ENCODE assay signal across 22 cellular contexts in the genomic region with DNA sequence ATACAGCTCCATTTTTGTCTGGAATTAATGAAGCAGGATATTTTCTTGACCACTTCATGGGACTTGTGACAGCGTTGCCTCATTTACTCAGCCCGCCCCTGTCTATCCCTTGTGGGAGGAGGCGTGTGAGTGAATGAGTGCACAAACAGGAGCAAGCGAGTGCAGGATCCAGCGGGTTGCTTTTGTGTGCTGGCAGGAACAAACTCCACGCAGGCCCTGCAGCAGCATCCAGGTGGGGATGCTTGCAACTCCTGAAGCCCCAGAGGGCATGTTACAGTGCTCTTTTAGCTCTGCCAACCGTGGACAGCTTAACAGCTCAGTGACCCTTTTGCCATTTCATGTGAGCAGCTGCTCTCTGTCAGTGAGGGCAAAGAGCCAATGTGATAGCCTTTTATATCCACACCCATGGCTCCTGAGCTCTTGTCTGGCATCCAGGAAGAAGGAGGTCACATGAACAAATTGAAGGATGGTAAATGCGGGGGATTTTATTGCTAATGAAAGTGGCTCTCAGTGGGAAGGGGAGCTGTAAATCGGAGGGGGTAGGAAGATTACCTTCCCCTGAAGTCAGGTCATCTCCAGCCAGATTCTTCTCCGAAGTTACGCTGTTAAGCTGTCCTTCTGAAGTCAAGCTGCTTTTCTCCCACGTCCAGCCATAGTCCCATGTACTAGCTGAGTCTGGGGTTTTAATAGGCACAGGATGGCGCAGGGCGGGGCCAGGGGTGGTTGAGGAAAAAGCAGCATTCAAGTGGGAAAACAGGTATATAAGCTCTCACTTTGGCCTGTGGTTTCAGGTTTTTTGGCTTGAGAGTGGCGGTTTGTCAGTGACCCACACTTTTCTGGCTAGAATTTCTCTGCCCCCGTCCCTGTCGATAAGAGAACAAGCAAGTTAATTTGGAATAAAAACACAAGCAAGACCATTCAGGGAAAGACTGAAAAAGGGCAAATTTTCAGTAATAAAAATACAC.
"Had no signal": no experiment of that assay in that cellular context is flagged by ENCODE, and none has a peak within 500 bp of the region (broad histone marks: within the 10 kb centered on the region; RNA-seq: fewer than 3 reads in every experiment).

No MANE protein-coding gene starts in this region.

- H3K27ac ChIP-seq: coronary artery, esophagus squamous epithelium, gastrocnemius medialis, left lung, pancreas, testis, uterus had no signal

- H3K4me3 ChIP-seq: coronary artery, esophagus squamous epithelium, gastrocnemius medialis, left lung, pancreas, testis, uterus had no signal

- ATAC-seq: activated T-cell treated with anti-CD3 and anti-CD28 coated beads, Interleukin-2, amount 50 U/mL, for 72 hours; gastrocnemius medialis; left lung; natural killer cell treated with Interleukin-12 subunit alpha and Interleukin-12 subunit beta and Interleukin-15 and Interleukin-18, amount 100 ng/mL, for 72 hours; pancreas; T-helper 17 cell had no signal

- H3K27me3 ChIP-seq: esophagus squamous epithelium, gastrocnemius medialis, left lung, pancreas, testis, uterus had no signal

- H3K9me3 ChIP-seq: gastrocnemius medialis, pancreas, testis, uterus had no signal

- DNase-seq: activated CD4-positive, alpha-beta memory T cell treated with anti-CD3 and anti-CD28 coated beads for 36 hours; activated CD4-positive, alpha-beta T cell treated with anti-CD3 and anti-CD28 coated beads for 48 hours; activated effector memory CD4-positive, alpha-beta T cell treated with Interleukin-2 at 50 U/mL for 16 hours; activated naive CD4-positive, alpha-beta T cell treated with anti-CD3 and anti-CD28 coated beads, Interleukin-2, amount 10 ng/mL, durations not matched to agents 7 days and 5 days; activated T-cell treated with anti-CD3 and anti-CD28 coated beads, Interleukin-2, amount 50 U/mL, for 72 hours; amygdala; cerebellar nuclear complex; esophagus squamous epithelium; gastrocnemius medialis; head of caudate nucleus; mammary epithelial cell; midbrain; pancreas; stimulated activated CD4-positive, alpha-beta T cell treated with anti-CD3 and anti-CD28 coated beads, Interleukin-4, amount 100 ng/mL, for 1 hour; stimulated activated naive CD4-positive, alpha-beta T cell; T-helper 17 cell; testis; trophoblast cell; uterus had no signal

- H3K4me1 ChIP-seq: esophagus squamous epithelium, gastrocnemius medialis, left lung, pancreas, testis, uterus had no signal
